In the genomic region with DNA sequence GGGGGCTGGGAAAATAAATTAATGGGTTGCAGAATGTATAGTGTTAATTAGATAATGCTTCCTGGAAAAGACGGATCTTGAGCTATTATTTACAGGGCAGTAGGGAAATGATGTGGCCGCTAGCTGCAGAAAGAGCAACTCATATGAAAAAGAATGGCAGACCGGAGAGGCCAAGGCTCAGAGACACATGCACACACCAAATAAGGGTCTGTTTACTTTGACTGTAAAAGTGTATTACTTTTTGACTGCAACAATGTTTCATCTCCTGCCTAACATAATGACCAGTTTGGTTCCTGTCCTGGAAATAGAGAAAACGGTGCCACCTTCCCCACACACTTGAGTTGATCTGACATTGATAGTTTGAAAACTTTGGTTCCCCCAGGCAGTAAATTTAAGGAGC, we compare ENCODE assay signal across 24 cellular contexts.
A peak's percentile ranks its signal among the peaks of the same experiment; 100 is the strongest.
DNase-seq lines count a peak whose midpoint lies in the region; ATAC-seq and TF ChIP-seq lines count a peak whose summit lies in the region.
"Had no signal": no experiment of that assay in that cellular context is flagged by ENCODE, and none has a peak within 500 bp of the region (broad histone marks: within the 10 kb centered on the region; RNA-seq: fewer than 3 reads in every experiment).

No MANE protein-coding gene starts in this region.

- peak overlapping the region; percentile 4 for H3K4me3 Mint-ChIP-seq in nephron progenitor cell
- H3K4me3 Mint-ChIP-seq: activated CD8-positive, alpha-beta T cell treated with anti-CD3 and anti-CD28 coated beads, Interleukin-2, amount 10 ng/mL, durations not matched to agents 7 days and 5 days; activated naive CD4-positive, alpha-beta T cell treated with anti-CD3 and anti-CD28 coated beads, Interleukin-2, amount 50 U/mL, for 24 hours; HFFc6 had no signal

- H3K27ac ChIP-seq in colonic mucosa (peak overlapping the region; percentile 14), vagina (peak overlapping the region; percentile 8)

- no peak overlapping the region for H3K9ac ChIP-seq in colonic mucosa (ENCODE audit: low read depth in 2 of 2, low read length in 2 of 2)

- no peak for ATAC-seq in GM18907 (IDR thresholded peaks at IDR 0.05; ENCODE audit: unreplicated experiment)
- ATAC-seq: activated CD8-positive, alpha-beta T cell treated with anti-CD3 and anti-CD28 coated beads, Interleukin-2, amount 10 ng/mL, durations not matched to agents 7 days and 5 days; sciatic nerve had no signal

- intact Hi-C loops in colonic mucosa (cut with DNase I) (no loop called here), vagina (cut with DNase I) (loop anchor here (5.0 kb wide), 1 partner anchor 291 kb away; a partner anchor contains a TSS)

- H3K4me1 Mint-ChIP-seq in nephron progenitor cell = peaks cover 53% of the 10 kb centered on the region
- H3K4me1 Mint-ChIP-seq: activated naive CD4-positive, alpha-beta T cell treated with anti-CD3 and anti-CD28 coated beads, Interleukin-2, amount 50 U/mL, for 24 hours had no signal

- H3K4me3 ChIP-seq in colonic mucosa = no peak overlapping the region
- H3K4me3 ChIP-seq in vagina = no peak overlapping the region

- TF ChIP-seq CTCF in colonic mucosa (IDR thresholded peaks at IDR 0.05) = no peak
- TF ChIP-seq CTCF in nephron progenitor cell (IDR thresholded peaks at IDR 0.05) = no peak
- TF ChIP-seq CTCF in vagina (IDR thresholded peaks at IDR 0.05) = no peak

- no peaks in the 10 kb centered on the region for H3K36me3 Mint-ChIP-seq in nephron progenitor cell (ENCODE audit: low read depth)
- H3K36me3 Mint-ChIP-seq: activated naive CD4-positive, alpha-beta T cell treated with anti-CD3 and anti-CD28 coated beads, Interleukin-2, amount 50 U/mL, for 24 hours had no signal

- H3K27ac Mint-ChIP-seq in nephron progenitor cell = peak overlapping the region; percentile 4
- H3K27ac Mint-ChIP-seq: activated CD8-positive, alpha-beta T cell treated with anti-CD3 and anti-CD28 coated beads, Interleukin-2, amount 10 ng/mL, durations not matched to agents 7 days and 5 days; activated naive CD4-positive, alpha-beta T cell treated with anti-CD3 and anti-CD28 coated beads, Interleukin-2, amount 50 U/mL, for 24 hours; HFFc6; progenitor cell of endocrine pancreas had no signal

- no peaks in the 10 kb centered on the region for H3K9me3 Mint-ChIP-seq in nephron progenitor cell
- H3K9me3 Mint-ChIP-seq: activated naive CD4-positive, alpha-beta T cell treated with anti-CD3 and anti-CD28 coated beads, Interleukin-2, amount 50 U/mL, for 24 hours; HFFc6 had no signal

- in situ Hi-C loops in KBM-7 (cut with MboI; ENCODE audit: low pct_unique_long_range_greater_than_20kb, low sequenced_read_pairs) = no loop called here

- TF ChIP-seq POLR2A in vagina (IDR thresholded peaks at IDR 0.05) = no peak

- H3K27me3 ChIP-seq in colonic mucosa (no peaks in the 10 kb centered on the region), vagina (no peaks in the 10 kb centered on the region)

- H3K36me3 ChIP-seq in colonic mucosa (no peaks in the 10 kb centered on the region), vagina (no peaks in the 10 kb centered on the region)

- peaks cover 3% of the 10 kb centered on the region for H3K27me3 Mint-ChIP-seq in nephron progenitor cell (ENCODE audit: low read depth, poor library complexity)
- H3K27me3 Mint-ChIP-seq: activated naive CD4-positive, alpha-beta T cell treated with anti-CD3 and anti-CD28 coated beads, Interleukin-2, amount 50 U/mL, for 24 hours had no signal

- H3K4me1 ChIP-seq in colonic mucosa (no peaks in the 10 kb centered on the region), vagina (peaks cover 29% of the 10 kb centered on the region)

- H3K9me3 ChIP-seq in colonic mucosa (no peaks in the 10 kb centered on the region), vagina (no peaks in the 10 kb centered on the region)

- DNase-seq in NCI-H526 treated with DMSO at 0.1 percent for 48 hours (lab: John Stamatoyannopoulos, UW) (peak; percentile 58), colonic mucosa (no peak), nephron progenitor cell (no peak), vagina (ENCODE audit: extremely low spot score in 2 of 2) (no peak), KBM-7 (no peak), HK-2 (ENCODE audit: unreplicated experiment) (no peak)
- DNase-seq: activated CD8-positive, alpha-beta T cell treated with anti-CD3 and anti-CD28 coated beads, Interleukin-2, amount 10 ng/mL, durations not matched to agents 7 days and 5 days; DMS79 treated with DMSO at 0.1 percent for 48 hours; effector CD4-positive, alpha-beta T cell; GDM1; GOT3; HFFc6; KG1; mammary epithelial cell; NCI-H1092 treated with DMSO at 0.1 percent for 48 hours; NCI-H1694 treated with DMSO at 0.1 percent for 48 hours; NCI-H510A treated with DMSO at 0.1 percent for 48 hours; SIG-M5; stimulated activated CD4-positive, alpha-beta T cell treated with anti-CD3 and anti-CD28 coated beads, Interleukin-4, amount 100 ng/mL, for 24 hours; trophoblast cell had no signal
